24 cellular contexts compared by ENCODE assay signal in the genomic region with DNA sequence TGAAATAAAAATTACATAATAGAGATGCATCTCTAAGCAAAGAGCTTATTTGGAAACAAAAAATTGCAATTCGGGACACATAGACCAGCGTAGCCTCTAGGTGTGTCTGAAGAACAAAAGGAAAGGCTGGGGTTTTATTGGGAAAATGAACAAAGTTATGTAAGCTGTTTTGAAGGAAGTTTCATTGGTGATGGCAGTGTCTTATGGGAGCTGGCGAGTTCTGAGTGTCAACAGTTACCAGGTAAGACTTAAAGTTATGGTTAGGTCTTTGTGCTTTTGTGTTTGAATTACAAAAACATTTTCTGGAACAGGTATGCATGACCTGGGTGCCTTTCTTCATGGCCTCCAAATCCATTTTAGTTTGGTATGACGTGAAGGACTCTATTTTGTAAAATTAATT. TPM values are rescaled to one million over a fixed set of nuclear protein-coding genes. Genes with fewer than 3 reads are reported as not detected.
"Had no signal": no experiment of that assay in that cellular context is flagged by ENCODE, and none has a peak within 500 bp of the region (broad histone marks: within the 10 kb centered on the region; RNA-seq: fewer than 3 reads in every experiment).

No MANE protein-coding gene starts in this region.

- H3K36me3 ChIP-seq: MG63, SJSA1 had no signal

- H3K4me3 ChIP-seq: MG63, SJSA1, SK-N-MC had no signal

- H3K9me3 ChIP-seq: MG63, SJSA1 had no signal

- H3K27me3 ChIP-seq: MG63, SJSA1 had no signal

- DNase-seq: KBM-7, MG63, NCI-H1092, NCI-H1105 treated with DMSO at 0.1 percent for 48 hours, NCI-H1417 treated with DMSO at 0.1 percent for 48 hours, NCI-H146, NCI-H1694 treated with DMSO at 0.1 percent for 48 hours, NCI-H1930, NCI-H2081, NCI-H2107, NCI-H226, NCI-H446, NCI-H510A, NCI-H524 treated with DMSO at 0.1 percent for 48 hours, NCI-H69, NCI-H774, Right ventricle myocardium superior, RPMI8226, SIG-M5 had no signal

- H3K27ac ChIP-seq: SJSA1, SK-N-MC had no signal

- FAIRE-seq: RCC 7860 had no signal

RNA-seq across cellular contexts. Expression of gene SLC27A6, which starts 48.9 kb away (rescaled TPM):
- total RNA-seq: LHCN-M2 had no signal
- polyA plus RNA-seq: IgD-negative memory B cell had no signal
